26 cellular contexts compared by ENCODE assay signal in genomic region chr16:70463235-70463634, GRCh38.
"Had no signal": no experiment of that assay in that cellular context is flagged by ENCODE, and none has a peak within 500 bp of the region (broad histone marks: within the 10 kb centered on the region; RNA-seq: fewer than 3 reads in every experiment).

No MANE protein-coding gene starts in this region.

- FAIRE-seq: islet of Langerhans, kidney, small intestine had no signal

- DNase-seq: hippocampal formation; immature natural killer cell; kidney; left colon; left lung; lower lobe of right lung; mammary epithelial cell; mesenchymal stem cell; naive thymus-derived CD8-positive, alpha-beta T cell; nucleus accumbens; retina; right cardiac atrium; sigmoid colon; small intestine; spleen; stimulated activated CD4-positive, alpha-beta T cell treated with anti-CD3 and anti-CD28 coated beads, Interleukin-4, amount 100 ng/mL, for 24 hours; stimulated activated CD8-positive, alpha-beta memory T cell treated with anti-CD3 and anti-CD28 coated beads, Interleukin-4, amount 100 ng/mL, for 48 hours; stimulated activated naive CD4-positive, alpha-beta T cell treated with Interleukin-2 at 50 U/mL for 16 hours; stimulated activated naive CD8-positive, alpha-beta T cell treated with anti-CD3 and anti-CD28 coated beads, Interleukin-15, amount 100 ng/mL, for 72 hours; substantia nigra had no signal

- H3K27ac ChIP-seq: left lung, lower lobe of right lung, parathyroid adenoma, prostate gland, sigmoid colon, spleen, tibial nerve, vagina had no signal

- H3K27me3 ChIP-seq: left lung, sigmoid colon, spleen, tibial nerve, vagina had no signal

- H3K4me1 ChIP-seq: parathyroid adenoma, prostate gland, sigmoid colon, vagina had no signal

- H3K9me3 ChIP-seq: left lung, lower lobe of right lung, prostate gland, sigmoid colon, spleen, tibial nerve, vagina had no signal

- H2AFZ ChIP-seq: parathyroid adenoma had no signal

- ATAC-seq: left colon; left lung; lower lobe of right lung; naive thymus-derived CD8-positive, alpha-beta T cell; right cardiac atrium; stimulated activated memory B cell treated with anti-CD40 and anti-IgM and Interleukin-4, amounts not matched to agents 10 μg/mL and 1 μg/mL and 100 μg/mL, for 72 hours; stimulated activated naive CD8-positive, alpha-beta T cell treated with anti-CD3 and anti-CD28 coated beads, Interleukin-15, amount 100 ng/mL, for 72 hours had no signal

- H3K36me3 ChIP-seq: prostate gland had no signal

- H3K4me3 ChIP-seq: left lung, lower lobe of right lung, prostate gland, sigmoid colon, spleen, tibial nerve, vagina had no signal

- H3K9ac ChIP-seq: parathyroid adenoma had no signal
